28 cellular contexts compared by ENCODE assay signal in the genomic region with DNA sequence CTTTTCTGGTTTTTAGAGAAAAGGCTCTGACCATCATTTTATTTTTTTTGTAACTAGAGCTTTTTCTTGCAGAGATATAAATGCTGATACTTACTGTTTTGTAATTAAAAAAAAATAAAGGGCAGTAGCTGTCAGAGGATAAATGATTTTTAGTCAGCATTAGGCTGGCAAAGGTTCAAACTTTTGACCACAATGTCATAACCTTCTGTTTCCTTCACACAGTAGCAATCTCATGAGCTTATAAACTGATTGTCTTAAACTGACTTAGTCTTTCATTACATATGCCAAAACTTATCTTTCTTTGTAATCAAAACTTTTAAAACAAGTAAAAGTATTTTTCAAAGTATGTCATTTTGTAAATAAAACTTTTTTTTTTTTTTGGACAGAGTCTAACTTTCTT.
DNase-seq lines count a peak whose midpoint lies in the region; ATAC-seq and TF ChIP-seq lines count a peak whose summit lies in the region.
"Had no signal": no experiment of that assay in that cellular context is flagged by ENCODE, and none has a peak within 500 bp of the region (broad histone marks: within the 10 kb centered on the region; RNA-seq: fewer than 3 reads in every experiment).

No MANE protein-coding gene starts in this region.

- no peaks in the 10 kb centered on the region for H3K27me3 Mint-ChIP-seq in MCF 10A (ENCODE audit: insufficient read depth, unreplicated experiment)
- H3K27me3 Mint-ChIP-seq: activated naive CD8-positive, alpha-beta T cell; progenitor cell of endocrine pancreas; stimulated activated naive B cell treated with anti-CD40 and anti-IgM and Interleukin-4, amounts not matched to agents 10 μg/mL and 1 μg/mL and 100 μg/mL, for 72 hours had no signal

- H3K4me1 ChIP-seq in breast epithelium (no peaks in the 10 kb centered on the region), esophagus squamous epithelium (no peaks in the 10 kb centered on the region)
- H3K4me1 ChIP-seq: ascending aorta, heart right ventricle, neural progenitor cell, sigmoid colon had no signal

- TF ChIP-seq CTCF in MCF 10A (IDR thresholded peaks at IDR 0.05; ENCODE audit: unreplicated experiment) (no peak), breast epithelium (IDR thresholded peaks at IDR 0.05) (no peak), astrocyte of the spinal cord (IDR thresholded peaks at IDR 0.05; ENCODE audit: low read depth, low read length) (no peak), esophagus squamous epithelium (IDR thresholded peaks at IDR 0.05) (no peak), WERI-Rb-1 (IDR thresholded peaks at IDR 0.05; ENCODE audit: low read depth, low read length) (no peak)

- no peak overlapping the region for H3K27ac ChIP-seq in breast epithelium
- H3K27ac ChIP-seq in esophagus squamous epithelium: no peak overlapping the region
- H3K27ac ChIP-seq in WERI-Rb-1: no peak overlapping the region
- H3K27ac ChIP-seq: 22Rv1, ascending aorta, heart right ventricle, neural progenitor cell, RWPE1, sigmoid colon, SK-N-MC had no signal

- no peak for TF ChIP-seq POLR2A in breast epithelium (IDR thresholded peaks at IDR 0.05)
- no peak for TF ChIP-seq POLR2A in esophagus squamous epithelium (IDR thresholded peaks at IDR 0.05)

- DNase-seq in MCF 10A (ENCODE audit: unreplicated experiment): peak; percentile 36
- no peak for DNase-seq in breast epithelium (ENCODE audit: low spot score in 2 of 2)
- peak; percentile 36 for DNase-seq in astrocyte of the spinal cord (ENCODE audit: low read depth, low spot score)
- DNase-seq in glomerular visceral epithelial cell (ENCODE audit: extremely low spot score): peak; percentile 9
- peak; percentile 13 for DNase-seq in stromal cell of bone marrow (ENCODE audit: low read depth)
- no peak for DNase-seq in esophagus squamous epithelium (lab: John Stamatoyannopoulos, UW)
- no peak for DNase-seq in WERI-Rb-1
- DNase-seq: activated T-cell treated with anti-CD3 and anti-CD28 coated beads for 4 hours; AML-193; CD8-positive, alpha-beta T cell; DMS153; H9; heart right ventricle; mammary epithelial cell; MM.1S; NCI-H2081 treated with DMSO at 0.1 percent for 48 hours; NCI-H748 treated with DMSO at 0.1 percent for 48 hours; sigmoid colon; stimulated activated naive B cell treated with anti-CD40 and anti-IgM and Interleukin-4, amounts not matched to agents 10 μg/mL and 1 μg/mL and 100 μg/mL, for 72 hours had no signal

- in situ Hi-C loops in astrocyte of the spinal cord (cut with HindIII; ENCODE audit: low sequenced_read_pairs): no loop called here

- no peaks in the 10 kb centered on the region for H3K36me3 Mint-ChIP-seq in MCF 10A (ENCODE audit: insufficient read depth, unreplicated experiment)
- H3K36me3 Mint-ChIP-seq: activated naive CD8-positive, alpha-beta T cell; CD8-positive, alpha-beta T cell; neural progenitor cell; stimulated activated naive B cell treated with anti-CD40 and anti-IgM and Interleukin-4, amounts not matched to agents 10 μg/mL and 1 μg/mL and 100 μg/mL, for 72 hours had no signal

- intact Hi-C loops in MCF 10A (cut with micrococcal nuclease): no loop called here
- intact Hi-C loops in breast epithelium (cut with DNase I; ENCODE audit: low total_unique reads): no loop called here
- intact Hi-C loops in esophagus squamous epithelium (cut with DNase I): no loop called here

- no TSS peak for BruUV-seq in MCF 10A (replicated peaks; lab: Mats Ljungman, UMichigan)

- no peaks in the 10 kb centered on the region for H3K27me3 ChIP-seq in breast epithelium
- H3K27me3 ChIP-seq in esophagus squamous epithelium: no peaks in the 10 kb centered on the region
- H3K27me3 ChIP-seq in WERI-Rb-1 (ENCODE audit: insufficient read depth, low read depth, severe bottlenecking): no peaks in the 10 kb centered on the region
- H3K27me3 ChIP-seq: ascending aorta, heart right ventricle, neural progenitor cell, sigmoid colon had no signal

- H3K36me3 ChIP-seq in breast epithelium (no peaks in the 10 kb centered on the region), esophagus squamous epithelium (no peaks in the 10 kb centered on the region), WERI-Rb-1 (no peaks in the 10 kb centered on the region)
- H3K36me3 ChIP-seq: ascending aorta, heart right ventricle, neural progenitor cell, sigmoid colon had no signal

- no peaks in the 10 kb centered on the region for H3K4me1 Mint-ChIP-seq in MCF 10A (ENCODE audit: insufficient read depth, unreplicated experiment)
- H3K4me1 Mint-ChIP-seq: H9; neural progenitor cell; stimulated activated naive B cell treated with anti-CD40 and anti-IgM and Interleukin-4, amounts not matched to agents 10 μg/mL and 1 μg/mL and 100 μg/mL, for 72 hours had no signal

- H3K9me3 ChIP-seq in breast epithelium (peaks cover 5 to 13% of the 10 kb centered on the region in 2 donors), esophagus squamous epithelium (no peaks in the 10 kb centered on the region), WERI-Rb-1 (ENCODE audit: severe bottlenecking) (no peaks in the 10 kb centered on the region)
- H3K9me3 ChIP-seq: ascending aorta, sigmoid colon had no signal

- no peak for ATAC-seq in HG02623 (IDR thresholded peaks at IDR 0.05; ENCODE audit: unreplicated experiment)
- ATAC-seq: CD8-positive, alpha-beta T cell; heart right ventricle; stimulated activated naive B cell treated with anti-CD40 and anti-IgM and Interleukin-4, amounts not matched to agents 10 μg/mL and 1 μg/mL and 100 μg/mL, for 72 hours had no signal

- H3K4me3 ChIP-seq in breast epithelium: no peak overlapping the region
- no peak overlapping the region for H3K4me3 ChIP-seq in astrocyte of the spinal cord (ENCODE audit: low read depth, low read length)
- H3K4me3 ChIP-seq in esophagus squamous epithelium: no peak overlapping the region
- H3K4me3 ChIP-seq in WERI-Rb-1 (ENCODE audit: low read depth, low read length): no peak overlapping the region
- H3K4me3 ChIP-seq: ascending aorta, heart right ventricle, neural progenitor cell, sigmoid colon, SK-N-MC had no signal

- POLR2A ChIA-PET in MCF 10A (lab: Yijun Ruan, JAX): interaction anchor here (0.6 to 0.7 kb wide), 6 partner anchors 9 to 179 kb away, joined by 3 to 5 read pairs (median 3); no protein-coding TSS in a partner anchor

- H3K27ac Mint-ChIP-seq in MCF 10A (ENCODE audit: low read depth, unreplicated experiment): no peak overlapping the region
- H3K27ac Mint-ChIP-seq: activated naive CD8-positive, alpha-beta T cell; CD8-positive, alpha-beta T cell; H9; neural progenitor cell; progenitor cell of endocrine pancreas; stimulated activated naive B cell treated with anti-CD40 and anti-IgM and Interleukin-4, amounts not matched to agents 10 μg/mL and 1 μg/mL and 100 μg/mL, for 72 hours; T-helper 1 cell treated with Interleukin-12 subunit alpha and Interleukin-12 subunit beta and Interleukin-4 antibody, amounts not matched to agents 30 μg/mL and 1 μg/mL, for 36 hours had no signal

- no peak overlapping the region for H3K4me3 Mint-ChIP-seq in MCF 10A (ENCODE audit: unreplicated experiment)
- H3K4me3 Mint-ChIP-seq: activated naive CD8-positive, alpha-beta T cell; CD8-positive, alpha-beta T cell; H9; neural progenitor cell; stimulated activated naive B cell treated with anti-CD40 and anti-IgM and Interleukin-4, amounts not matched to agents 10 μg/mL and 1 μg/mL and 100 μg/mL, for 72 hours; T-helper 1 cell treated with Interleukin-12 subunit alpha and Interleukin-12 subunit beta and Interleukin-4 antibody, amounts not matched to agents 30 μg/mL and 1 μg/mL, for 36 hours had no signal

- CTCF ChIA-PET in MCF 10A (lab: Yijun Ruan, JAX): interaction anchor here (0.7 kb wide), 1 partner anchor 1382 kb away, joined by 4 read pairs; no protein-coding TSS in a partner anchor

- H3K9me3 Mint-ChIP-seq in MCF 10A (ENCODE audit: unreplicated experiment): peaks cover 7% of the 10 kb centered on the region
- H3K9me3 Mint-ChIP-seq: T-helper 1 cell treated with Interleukin-12 subunit alpha and Interleukin-12 subunit beta and Interleukin-4 antibody, amounts not matched to agents 30 μg/mL and 1 μg/mL, for 36 hours had no signal

Comparison
In these comparisons a context has a peak if more than half of its experiments do, and no peak if none do; other contexts are left out.
1. DNase-seq: peak in MCF 10A (single experiment), astrocyte of the spinal cord (single experiment), glomerular visceral epithelial cell (single experiment) and stromal cell of bone marrow (single experiment); none in breast epithelium (0 of 2), esophagus squamous epithelium (single experiment) and WERI-Rb-1 (single experiment).